In the genomic region with DNA sequence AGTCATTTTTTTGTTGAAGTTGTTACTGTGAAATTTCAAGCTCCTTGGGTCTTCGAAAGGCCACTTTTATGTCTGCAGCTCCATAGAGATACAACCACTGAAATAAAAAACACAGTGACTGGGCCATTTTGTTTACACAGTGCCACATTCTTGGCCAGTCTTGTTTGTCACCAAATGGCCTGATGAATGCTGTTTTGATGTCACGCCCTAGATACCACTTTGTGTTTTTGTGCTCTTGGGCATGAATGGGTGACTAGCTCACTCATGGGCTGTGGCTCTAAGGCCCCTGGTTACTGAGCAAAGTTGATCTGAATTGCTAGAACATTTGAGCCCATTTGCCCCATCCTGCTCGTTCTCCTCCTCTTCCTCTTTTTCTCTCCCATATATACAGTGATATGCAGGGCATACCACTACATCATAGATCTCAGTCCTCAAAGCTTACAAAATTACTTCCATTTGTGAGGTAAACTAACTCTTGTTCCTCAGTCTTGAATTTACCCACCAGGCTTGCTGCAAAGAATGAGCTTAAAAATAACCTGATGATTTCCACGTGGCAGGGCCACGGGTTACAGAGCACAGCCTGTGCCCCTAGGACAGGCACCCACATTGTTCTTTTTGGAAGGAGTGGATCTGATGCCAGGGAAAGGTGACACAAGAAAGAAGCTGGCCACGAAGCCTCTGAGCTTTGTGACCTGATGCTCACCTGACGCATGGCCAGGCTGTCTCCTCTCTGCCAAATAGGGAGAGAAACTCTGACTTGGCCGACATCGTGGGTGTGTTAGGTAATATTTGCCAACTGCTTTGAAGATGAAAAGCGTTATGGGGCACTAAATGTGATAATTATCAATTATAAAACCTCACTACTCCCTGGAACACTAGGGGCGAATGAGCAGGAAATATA, we compare ENCODE assay signal across 19 cellular contexts.
A peak's percentile ranks its signal among the peaks of the same experiment; 100 is the strongest.
DNase-seq lines count a peak whose midpoint lies in the region; ATAC-seq, FAIRE-seq and TF ChIP-seq lines count a peak whose summit lies in the region.
"Had no signal": no experiment of that assay in that cellular context is flagged by ENCODE, and none has a peak within 500 bp of the region (broad histone marks: within the 10 kb centered on the region; RNA-seq: fewer than 3 reads in every experiment).

No MANE protein-coding gene starts in this region.

- peaks cover 5 to 6% of the 10 kb centered on the region in 2 donors for H3K9me3 Mint-ChIP-seq in activated naive CD4-positive, alpha-beta T cell treated with anti-CD3 and anti-CD28 coated beads, Interleukin-2, amount 50 U/mL, for 72 hours
- H3K9me3 Mint-ChIP-seq in activated naive CD8-positive, alpha-beta T cell treated with anti-CD3 and anti-CD28 coated beads, Interleukin-2, amount 50 U/mL, for 24 hours, result peaks cover 4% of the 10 kb centered on the region
- H3K9me3 Mint-ChIP-seq: natural killer cell had no signal

- H3K27me3 ChIP-seq in small intestine (ENCODE audit: control insufficient read depth in 2 of 2, insufficient read depth in 2 of 2, low read length in 2 of 2), result no peaks in the 10 kb centered on the region
- H3K27me3 ChIP-seq in Peyer's patch, result no peaks in the 10 kb centered on the region

- 37 to 65% (median 61%) methylated on average over 11 of the region's 11 CpGs for WGBS in small intestine, 3 donors

- H3K27ac Mint-ChIP-seq in activated naive CD4-positive, alpha-beta T cell treated with anti-CD3 and anti-CD28 coated beads, Interleukin-2, amount 50 U/mL, for 72 hours, result peak overlapping the region; percentile 34 to 68
- peak overlapping the region; percentile 50 for H3K27ac Mint-ChIP-seq in activated naive CD8-positive, alpha-beta T cell treated with anti-CD3 and anti-CD28 coated beads, Interleukin-2, amount 50 U/mL, for 24 hours
- H3K27ac Mint-ChIP-seq: activated CD4-positive, alpha-beta T cell treated with anti-CD3 and anti-CD28 coated beads, Interleukin-2, amount 10 ng/mL, durations not matched to agents 24 days and 14 days had no signal

- no peak for TF ChIP-seq POLR2A in Peyer's patch (IDR thresholded peaks at IDR 0.05)

- peak in 1 of 6 experiments; percentile 3 for TF ChIP-seq CTCF in Peyer's patch (IDR thresholded peaks at IDR 0.05)

- H3K4me3 Mint-ChIP-seq in activated naive CD8-positive, alpha-beta T cell treated with anti-CD3 and anti-CD28 coated beads, Interleukin-2, amount 50 U/mL, for 24 hours, result no peak overlapping the region
- H3K4me3 Mint-ChIP-seq: activated CD4-positive, alpha-beta T cell treated with anti-CD3 and anti-CD28 coated beads, Interleukin-2, amount 10 ng/mL, durations not matched to agents 24 days and 14 days; natural killer cell had no signal

- no peaks in the 10 kb centered on the region for H3K27me3 Mint-ChIP-seq in activated naive CD8-positive, alpha-beta T cell treated with anti-CD3 and anti-CD28 coated beads, Interleukin-2, amount 50 U/mL, for 24 hours
- H3K27me3 Mint-ChIP-seq: activated CD4-positive, alpha-beta T cell treated with anti-CD3 and anti-CD28 coated beads, Interleukin-2, amount 10 ng/mL, durations not matched to agents 24 days and 14 days had no signal

- H3K4me3 ChIP-seq in small intestine (ENCODE audit: low read depth in 1 of 2, low read length in 2 of 2) (no peak overlapping the region), Peyer's patch (no peak overlapping the region)
- H3K4me3 ChIP-seq: HAP-1 had no signal

- peaks cover 0 to 4% of the 10 kb centered on the region in 2 donors for H3K4me1 ChIP-seq in small intestine (ENCODE audit: control insufficient read depth in 2 of 2, insufficient read depth in 1 of 2, low read depth in 1 of 2, low read length in 1 of 2)
- no peaks in the 10 kb centered on the region for H3K4me1 ChIP-seq in Peyer's patch
- H3K4me1 ChIP-seq: HAP-1 had no signal

- no peak for DNase-seq in activated naive CD4-positive, alpha-beta T cell treated with anti-CD3 and anti-CD28 coated beads, Interleukin-2, amount 50 U/mL, for 72 hours (ENCODE audit: low spot score in 2 of 2)
- no peak for DNase-seq in activated naive CD4-positive, alpha-beta T cell treated with Interleukin-2 at 50 U/mL for 16 hours
- peak; percentile 19 for DNase-seq in MV-4-11 (lab: John Stamatoyannopoulos, UW)
- no peak for DNase-seq in activated naive CD8-positive, alpha-beta T cell treated with anti-CD3 and anti-CD28 coated beads, Interleukin-2, amount 50 U/mL, for 24 hours
- DNase-seq in small intestine, result peak; percentile 25
- no peak for DNase-seq in Peyer's patch
- no peak for DNase-seq in GM03348 (ENCODE audit: low spot score)
- DNase-seq: activated CD4-positive, alpha-beta T cell treated with anti-CD3 and anti-CD28 coated beads, Interleukin-2, amount 10 ng/mL, durations not matched to agents 24 days and 14 days; activated T-cell treated with anti-CD3 and anti-CD28 coated beads, Interleukin-2, amount 50 U/mL, for 1 hour; anterior cingulate cortex; natural killer cell; NCI-H446; retina; substantia nigra had no signal

- no peak for ATAC-seq in activated naive CD4-positive, alpha-beta T cell treated with anti-CD3 and anti-CD28 coated beads, Interleukin-2, amount 50 U/mL, for 72 hours
- ATAC-seq in activated naive CD8-positive, alpha-beta T cell treated with anti-CD3 and anti-CD28 coated beads, Interleukin-2, amount 50 U/mL, for 24 hours, result no peak
- no peak for ATAC-seq in HG02981 (IDR thresholded peaks at IDR 0.05; ENCODE audit: unreplicated experiment)

- no peak for FAIRE-seq in small intestine (lab: Jason Lieb, UNC)
- FAIRE-seq: endometrium, G401.6, HTR-8/SVneo had no signal

- H3K27ac ChIP-seq in small intestine (ENCODE audit: low read depth in 1 of 2, low read length in 1 of 2) (no peak overlapping the region), Peyer's patch (no peak overlapping the region)

- peaks cover 78% of the 10 kb centered on the region for H3K4me1 Mint-ChIP-seq in activated naive CD8-positive, alpha-beta T cell treated with anti-CD3 and anti-CD28 coated beads, Interleukin-2, amount 50 U/mL, for 24 hours

- peaks cover 32 to 33% of the 10 kb centered on the region in 2 donors for H3K36me3 Mint-ChIP-seq in activated naive CD4-positive, alpha-beta T cell treated with anti-CD3 and anti-CD28 coated beads, Interleukin-2, amount 50 U/mL, for 72 hours
- peaks cover 9% of the 10 kb centered on the region for H3K36me3 Mint-ChIP-seq in activated naive CD8-positive, alpha-beta T cell treated with anti-CD3 and anti-CD28 coated beads, Interleukin-2, amount 50 U/mL, for 24 hours (ENCODE audit: low read depth)
- H3K36me3 Mint-ChIP-seq: natural killer cell had no signal

- H3K9me3 ChIP-seq in small intestine (ENCODE audit: control insufficient read depth, low read depth) (no peaks in the 10 kb centered on the region), Peyer's patch (no peaks in the 10 kb centered on the region)
- H3K9me3 ChIP-seq: HAP-1 had no signal

- H3K36me3 ChIP-seq in small intestine (ENCODE audit: control insufficient read depth in 2 of 2, insufficient read depth in 2 of 2, low read length in 2 of 2) (no peaks in the 10 kb centered on the region), Peyer's patch (no peaks in the 10 kb centered on the region)
- H3K36me3 ChIP-seq: HAP-1 had no signal

Comparison
In these comparisons a context has a peak if more than half of its experiments do, and no peak if none do; other contexts are left out.
1. DNase-seq: peak in MV-4-11 (single experiment) and small intestine (single experiment); none in activated naive CD4-positive, alpha-beta T cell treated with anti-CD3 and anti-CD28 coated beads, Interleukin-2, amount 50 U/mL, for 72 hours (0 of 2), activated naive CD4-positive, alpha-beta T cell treated with Interleukin-2 at 50 U/mL for 16 hours (single experiment), activated naive CD8-positive, alpha-beta T cell treated with anti-CD3 and anti-CD28 coated beads, Interleukin-2, amount 50 U/mL, for 24 hours (single experiment), Peyer's patch (0 of 3) and GM03348 (single experiment).